Comparison of ENCODE assay signal across 8 cellular contexts in genomic region chr4:2261853-2262144, GRCh38. TPM values are rescaled to one million over a fixed set of nuclear protein-coding genes. Genes with fewer than 3 reads are reported as not detected.
A peak's percentile ranks its signal among the peaks of the same experiment; 100 is the strongest.
DNase-seq lines count a peak whose midpoint lies in the region; ATAC-seq and TF ChIP-seq lines count a peak whose summit lies in the region.

Gene MXD4, minus strand, starts transcription at chr4:2262109. Its CDS starts 129 bp downstream, at chr4:2261980.

- H3K4me3 ChIP-seq in foreskin fibroblast (ENCODE audit: low read depth in 1 of 2, low read length in 2 of 2) (peak within 1 kb of the TSS; percentile 79 to 96), ovary (peak within 1 kb of the TSS; percentile 93)

- H3K36me3 Mint-ChIP-seq in activated T-cell treated with anti-CD3 and anti-CD28 coated beads, Interleukin-2, amount 50 U/mL, for 72 hours (ENCODE audit: insufficient read depth in 2 of 2), result no peaks in the 10 kb centered on the region
- H3K36me3 Mint-ChIP-seq in T-cell, result no peaks in the 10 kb centered on the region

- H3K27me3 ChIP-seq in ovary, result no peaks in the 10 kb centered on the region

- no peak for TF ChIP-seq EP300 in ovary (IDR thresholded peaks at IDR 0.05)

- DNase-seq in activated T-cell treated with anti-CD3 and anti-CD28 coated beads, Interleukin-2, amount 50 U/mL, for 72 hours, result no peak
- no peak for DNase-seq in activated T-cell treated with anti-CD3 and anti-CD28 coated beads, Interleukin-2, amount 50 U/mL, for 1 hour
- DNase-seq in T-cell, result peak in 1 of 34 experiments; percentile 24
- no peak for DNase-seq in foreskin fibroblast
- DNase-seq in ovary, result no peak
- no peak for DNase-seq in NCI-H69 (lab: John Stamatoyannopoulos, UW)
- no peak for DNase-seq in NCI-H146 (lab: John Stamatoyannopoulos, UW)

- H3K9me3 ChIP-seq in ovary, result no peaks in the 10 kb centered on the region

- CTCF ChIA-PET in T-cell (lab: Charles Lee), result interaction anchor here in 1 of 2 donors (0.6 to 1.4 kb wide), 10 partner anchors 17 to 207 kb away, joined by 3 to 17 read pairs (median 4); partner anchors contain the start of genes CFAP99, HAUS3, POLN and RNF4

- WGBS in ovary, 3 donors, result 0 to 1% (median 0%) methylated on average over 25 to 46 of the region's 46 CpGs

- H3K4me1 Mint-ChIP-seq in activated T-cell treated with anti-CD3 and anti-CD28 coated beads, Interleukin-2, amount 50 U/mL, for 72 hours (ENCODE audit: low read depth), result no peaks in the 10 kb centered on the region
- peaks cover 0 to 18% (median 14%) of the 10 kb centered on the region in 3 donors for H3K4me1 Mint-ChIP-seq in T-cell

- ATAC-seq in activated T-cell treated with anti-CD3 and anti-CD28 coated beads, Interleukin-2, amount 50 U/mL, for 72 hours (replicated peaks in 1 of 2), result no peak
- peak in 3 of 4 experiments; percentile 1 to 2 (median 2) for ATAC-seq in T-cell (replicated peaks in 1 of 4)
- ATAC-seq in GM21360 (IDR thresholded peaks at IDR 0.05; ENCODE audit: unreplicated experiment), result no peak

- TF ChIP-seq POLR2A in ovary (IDR thresholded peaks at IDR 0.05), result no peak

- intact Hi-C loops in ovary (cut with DNase I), result loop anchor here in 2 of 4 donors (5.0 to 10.0 kb wide), 4 partner anchors 153 to 581 kb away; partner anchors contain the start of genes ADD1 (in 1 of the 2), CFAP99 (in 1 of the 2), FAM193A (in 1 of the 2) and RNF4 (in 1 of the 2)

- peak within 1 kb of the TSS; percentile 89 to 97 for H3K27ac ChIP-seq in ovary

- no peaks in the 10 kb centered on the region for H3K9me3 Mint-ChIP-seq in activated T-cell treated with anti-CD3 and anti-CD28 coated beads, Interleukin-2, amount 50 U/mL, for 72 hours
- H3K9me3 Mint-ChIP-seq in T-cell, result no peaks in the 10 kb centered on the region

- H3K27ac Mint-ChIP-seq in activated T-cell treated with anti-CD3 and anti-CD28 coated beads, Interleukin-2, amount 50 U/mL, for 72 hours, result peak within 1 kb of the TSS; percentile 71
- H3K27ac Mint-ChIP-seq in T-cell, result peak within 1 kb of the TSS; percentile 67 to 82

- POLR2A ChIA-PET in T-cell (lab: Charles Lee), result interaction anchor here in 1 of 2 donors (0.6 to 2.0 kb wide), 9 partner anchors 18 to 274 kb away, joined by 3 to 14 read pairs (median 4); partner anchors contain the start of genes FAM193A, HAUS3, POLN and RNF4

- no peaks in the 10 kb centered on the region for H3K36me3 ChIP-seq in ovary

- peak within 1 kb of the TSS; percentile 79 to 80 for H3K4me3 Mint-ChIP-seq in activated T-cell treated with anti-CD3 and anti-CD28 coated beads, Interleukin-2, amount 50 U/mL, for 72 hours
- H3K4me3 Mint-ChIP-seq in T-cell, result peak within 1 kb of the TSS; percentile 69 to 78 (median 71)

- H3K27me3 Mint-ChIP-seq in activated T-cell treated with anti-CD3 and anti-CD28 coated beads, Interleukin-2, amount 50 U/mL, for 72 hours (ENCODE audit: low read depth), result no peaks in the 10 kb centered on the region
- H3K27me3 Mint-ChIP-seq in T-cell, result no peaks in the 10 kb centered on the region

- peaks cover 15% of the 10 kb centered on the region for H3K4me1 ChIP-seq in ovary (ENCODE audit: insufficient read depth)

- TF ChIP-seq CTCF in foreskin fibroblast (IDR thresholded peaks at IDR 0.05; ENCODE audit: low read depth, low read length) (no peak), ovary (IDR thresholded peaks at IDR 0.05) (no peak)

RNA-seq across cellular contexts. Expression of gene MXD4, which starts in this region (rescaled TPM):
- 10 to 100 TPM; 10.1 to 11.3 TPM for total RNA-seq in activated T-cell treated with anti-CD3 and anti-CD28 coated beads, Interleukin-2, amount 50 U/mL, for 72 hours
- total RNA-seq in T-cell (100 to 1,000 TPM in 1 of 5 donors, 10 to 100 TPM in 4; 57.0 to 125 (median 78.2) TPM), ovary (10 to 100 TPM; 22.3 to 51.4 (median 35.3) TPM)
- polyA plus RNA-seq in ovary, result 10 to 100 TPM; 10.3 to 41.5 TPM

Comparison
In these comparisons a context has a peak if more than half of its experiments do, and no peak if none do; other contexts are left out.
1. ATAC-seq: peak in T-cell (3 of 4); none in activated T-cell treated with anti-CD3 and anti-CD28 coated beads, Interleukin-2, amount 50 U/mL, for 72 hours (0 of 2) and GM21360 (single experiment).